8 cellular contexts compared by ENCODE assay signal in the genomic region with DNA sequence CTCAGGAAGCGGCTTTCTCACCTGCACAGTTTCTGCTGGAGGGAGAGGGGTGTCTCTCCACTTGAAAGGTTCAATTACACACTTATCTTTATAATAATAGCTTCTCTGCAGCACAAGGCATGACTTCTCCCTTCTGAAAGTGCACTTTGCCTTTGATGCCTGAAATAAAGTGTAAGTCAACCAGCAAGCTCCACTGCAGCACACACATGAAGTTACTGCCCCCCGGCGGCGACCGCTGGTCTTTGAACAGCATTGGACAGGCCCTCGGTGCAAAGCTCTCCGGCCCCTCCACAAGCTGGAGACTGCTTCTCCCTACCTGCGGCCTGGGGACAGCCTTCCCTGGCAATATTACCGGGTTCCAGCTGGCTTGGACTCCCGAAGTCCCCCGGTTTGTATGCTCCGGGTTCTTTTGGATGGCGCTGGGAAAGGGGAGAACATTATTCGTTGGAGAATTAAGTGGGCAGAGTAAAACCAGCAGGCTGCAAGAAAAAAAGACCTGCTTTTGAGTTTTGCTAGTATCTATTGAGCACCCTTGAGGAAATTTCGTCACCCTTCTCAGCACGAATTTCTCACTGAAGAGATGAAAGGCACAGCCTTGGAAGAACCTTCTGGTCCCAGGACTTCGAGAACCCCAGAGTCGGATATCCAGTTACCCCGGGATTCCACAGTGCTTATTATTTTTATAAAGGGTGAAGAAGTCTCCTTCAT. TPM values are rescaled to one million over a fixed set of nuclear protein-coding genes. Genes with fewer than 3 reads are reported as not detected.
DNase-seq lines count a peak whose midpoint lies in the region; ATAC-seq, FAIRE-seq and TF ChIP-seq lines count a peak whose summit lies in the region.

No MANE protein-coding gene starts in this region.

- no peak overlapping the region for H2AFZ ChIP-seq in astrocyte (ENCODE audit: low read depth, low read length)

- H3K27me3 ChIP-seq in astrocyte (ENCODE audit: insufficient read depth, low read length) (no peaks in the 10 kb centered on the region), gastrocnemius medialis (no peaks in the 10 kb centered on the region)

- H3K4me1 ChIP-seq in astrocyte (ENCODE audit: insufficient read depth, low read length) (peaks cover 4% of the 10 kb centered on the region), gastrocnemius medialis (peaks cover 3 to 4% of the 10 kb centered on the region in 2 donors)

- H4K20me1 ChIP-seq in astrocyte (ENCODE audit: insufficient read depth, low read length): no peaks in the 10 kb centered on the region

- no peak overlapping the region for H3K9ac ChIP-seq in astrocyte (ENCODE audit: low read length)

- H3K4me2 ChIP-seq in astrocyte (ENCODE audit: low read length): no peak overlapping the region

- H3K9me3 ChIP-seq in astrocyte (ENCODE audit: insufficient read depth, low read depth, low read length): no peaks in the 10 kb centered on the region
- H3K9me3 ChIP-seq in gastrocnemius medialis: no peaks in the 10 kb centered on the region

- FAIRE-seq in astrocyte (lab: Jason Lieb, UNC): no peak

- TF ChIP-seq CTCF in AG10803 (conservative IDR thresholded peaks at IDR 0.05; ENCODE audit: low read length): peak; percentile 83
- peak; percentile 81 for TF ChIP-seq CTCF in astrocyte (IDR thresholded peaks at IDR 0.05; ENCODE audit: insufficient read depth, low read depth, low read length)
- TF ChIP-seq CTCF in gastrocnemius medialis (IDR thresholded peaks at IDR 0.05 in 4 of 5, conservative IDR thresholded peaks at IDR 0.05 in 1 of 5): peak; percentile 45 to 76 (median 67)

- H3K36me3 Mint-ChIP-seq in astrocyte (ENCODE audit: low read depth, unreplicated experiment): peaks cover 2% of the 10 kb centered on the region

- intact Hi-C loops in gastrocnemius medialis (cut with DNase I; ENCODE audit: low total_unique reads): loop anchor here (1.0 kb wide), 2 partner anchors 92 to 242 kb away; no protein-coding TSS in a partner anchor

- H3K27ac Mint-ChIP-seq in astrocyte (ENCODE audit: unreplicated experiment): no peak overlapping the region

- peak; percentile 69 for ATAC-seq in GM19467 (IDR thresholded peaks at IDR 0.05; ENCODE audit: unreplicated experiment)
- ATAC-seq in gastrocnemius medialis: peak; percentile 65 to 75
- ATAC-seq in GM18870 (IDR thresholded peaks at IDR 0.05; ENCODE audit: unreplicated experiment): no peak

- no peak for TF ChIP-seq POLR2A in gastrocnemius medialis (IDR thresholded peaks at IDR 0.05)

- no peaks in the 10 kb centered on the region for H3K27me3 Mint-ChIP-seq in astrocyte (ENCODE audit: low read depth, unreplicated experiment)

- H3K27ac ChIP-seq in astrocyte (ENCODE audit: low read depth, low read length) (no peak overlapping the region), gastrocnemius medialis (no peak overlapping the region)

- no peak overlapping the region for H3K4me3 ChIP-seq in AG10803 (ENCODE audit: low read length)
- H3K4me3 ChIP-seq in astrocyte (ENCODE audit: insufficient read depth, low read depth, low read length): no peak overlapping the region
- no peak overlapping the region for H3K4me3 ChIP-seq in gastrocnemius medialis

- H3K4me1 Mint-ChIP-seq in astrocyte (ENCODE audit: low read depth, unreplicated experiment): peaks cover 4% of the 10 kb centered on the region

- H3K36me3 ChIP-seq in astrocyte (ENCODE audit: insufficient read depth, low read length) (no peaks in the 10 kb centered on the region), gastrocnemius medialis (no peaks in the 10 kb centered on the region)

- H3K79me2 ChIP-seq in astrocyte (ENCODE audit: insufficient read depth, low read length): peaks cover 2% of the 10 kb centered on the region

- DNase-seq in AG10803 (ENCODE audit: low read depth): peak; percentile 67
- peak; percentile 83 for DNase-seq in NCI-H146 treated with DMSO at 0.1 percent for 48 hours (lab: John Stamatoyannopoulos, UW; ENCODE audit: unreplicated experiment)
- peak; percentile 13 for DNase-seq in T1000 (lab: John Stamatoyannopoulos, UW)
- DNase-seq in astrocyte (ENCODE audit: low read depth): peak; percentile 32
- peak; percentile 67 for DNase-seq in hepatic stellate cell (ENCODE audit: low spot score)
- peak; percentile 51 to 61 for DNase-seq in gastrocnemius medialis

- no peaks in the 10 kb centered on the region for H3K9me3 Mint-ChIP-seq in astrocyte (ENCODE audit: unreplicated experiment)

- no peak overlapping the region for H3K4me3 Mint-ChIP-seq in astrocyte (ENCODE audit: unreplicated experiment)

- in situ Hi-C loops in gastrocnemius medialis (cut with MboI; ENCODE audit: low sequenced_read_pairs in 4 of 4): loop anchor here in 2 of 4 donors (25.0 kb wide), 1 partner anchor 691 kb away; the partner anchor contains the start of gene ATP5PO (in 2 of the 2)

RNA-seq across cellular contexts. Expression of gene RCAN1, which starts 11.8 kb away (rescaled TPM):
- 164 and 197 TPM in 2 replicates for total RNA-seq in astrocyte
- 10 to 100 TPM; 21.7 to 37.9 (median 33.2) TPM for total RNA-seq in gastrocnemius medialis

Comparison
In these comparisons a context has a peak if more than half of its experiments do, and no peak if none do; other contexts are left out.
1. DNase-seq: peak in every context shown above with its lines; median percentile 83 in NCI-H146 treated with DMSO at 0.1 percent for 48 hours; 67 in AG10803; 67 in hepatic stellate cell; 56 in gastrocnemius medialis; 32 in astrocyte; 13 in T1000.